25 cellular contexts compared by ENCODE assay signal in genomic region chr1:26822737-26823395, GRCh38. TPM values are rescaled to one million over a fixed set of nuclear protein-coding genes. Genes with fewer than 3 reads are reported as not detected.
DNase-seq lines count a peak whose midpoint lies in the region; ATAC-seq and TF ChIP-seq lines count a peak whose summit lies in the region.
"Had no signal": no experiment of that assay in that cellular context is flagged by ENCODE, and none has a peak within 500 bp of the region (broad histone marks: within the 10 kb centered on the region; RNA-seq: fewer than 3 reads in every experiment).

No MANE protein-coding gene starts in this region.

- peaks cover 35% of the 10 kb centered on the region for H3K4me1 Mint-ChIP-seq in activated naive CD8-positive, alpha-beta T cell (ENCODE audit: low read depth)
- peaks cover 29% of the 10 kb centered on the region for H3K4me1 Mint-ChIP-seq in activated naive CD8-positive, alpha-beta T cell treated with anti-CD3 and anti-CD28 coated beads for 36 hours
- H3K4me1 Mint-ChIP-seq in immature natural killer cell (peaks cover 31 to 37% of the 10 kb centered on the region in 2 donors), type B pancreatic cell (ENCODE audit: unreplicated experiment) (peaks cover 6% of the 10 kb centered on the region)
- peaks cover 36% of the 10 kb centered on the region for H3K4me1 Mint-ChIP-seq in activated T-helper 1 cell treated with anti-CD3 and anti-CD28 coated beads, Interleukin-12 subunit alpha, Interleukin-12 subunit beta, Interleukin-2, Interleukin-4 antibody, amounts not matched to agents 30 ng/mL and 10 ng/mL and 1 ng/mL, durations not matched to agents 14 hours and 24 hours and 36 hours (ENCODE audit: low read depth)

- intact Hi-C loops in activated T-helper 1 cell treated with anti-CD3 and anti-CD28 coated beads, Interleukin-12 subunit alpha, Interleukin-12 subunit beta, Interleukin-2, Interleukin-4 antibody, amounts not matched to agents 30 ng/mL and 10 ng/mL and 1 ng/mL, durations not matched to agents 14 hours and 24 hours and 36 hours (cut with micrococcal nuclease), result no loop called here

- TF ChIP-seq CTCF in type B pancreatic cell (conservative IDR thresholded peaks at IDR 0.05) (no peak), gastroesophageal sphincter (IDR thresholded peaks at IDR 0.05) (no peak)

- H3K36me3 ChIP-seq in gastroesophageal sphincter, result no peaks in the 10 kb centered on the region
- H3K36me3 ChIP-seq: left ventricle myocardium inferior, sigmoid colon, transverse colon had no signal

- H3K36me3 Mint-ChIP-seq in activated naive CD8-positive, alpha-beta T cell, result no peaks in the 10 kb centered on the region
- peaks cover 6% of the 10 kb centered on the region for H3K36me3 Mint-ChIP-seq in activated naive CD8-positive, alpha-beta T cell treated with anti-CD3 and anti-CD28 coated beads for 36 hours
- H3K36me3 Mint-ChIP-seq in immature natural killer cell (no peaks in the 10 kb centered on the region), type B pancreatic cell (no peaks in the 10 kb centered on the region)
- H3K36me3 Mint-ChIP-seq in activated T-helper 1 cell treated with anti-CD3 and anti-CD28 coated beads, Interleukin-12 subunit alpha, Interleukin-12 subunit beta, Interleukin-2, Interleukin-4 antibody, amounts not matched to agents 30 ng/mL and 10 ng/mL and 1 ng/mL, durations not matched to agents 14 hours and 24 hours and 36 hours (ENCODE audit: low read depth), result peaks cover 9% of the 10 kb centered on the region

- no peak overlapping the region for H3K27ac ChIP-seq in gastroesophageal sphincter
- H3K27ac ChIP-seq: left ventricle myocardium inferior, sigmoid colon, transverse colon had no signal

- H3K4me3 ChIP-seq in gastroesophageal sphincter, result no peak overlapping the region
- H3K4me3 ChIP-seq: left ventricle myocardium inferior, sigmoid colon, transverse colon had no signal

- ATAC-seq in gastroesophageal sphincter, result no peak
- ATAC-seq: esophagus mucosa, Panc1 had no signal

- WGBS in gastroesophageal sphincter (ENCODE audit: low coverage in 1 of 2), 2 donors, result 91 to 99% methylated on average over 4 of the region's 4 CpGs

- H3K27me3 Mint-ChIP-seq in activated naive CD8-positive, alpha-beta T cell, result no peaks in the 10 kb centered on the region
- no peaks in the 10 kb centered on the region for H3K27me3 Mint-ChIP-seq in activated naive CD8-positive, alpha-beta T cell treated with anti-CD3 and anti-CD28 coated beads for 36 hours
- H3K27me3 Mint-ChIP-seq in immature natural killer cell (ENCODE audit: low read depth in 3 of 3) (peaks cover 0 to 5% (median 3%) of the 10 kb centered on the region in 3 donors), type B pancreatic cell (no peaks in the 10 kb centered on the region)
- H3K27me3 Mint-ChIP-seq in activated T-helper 1 cell treated with anti-CD3 and anti-CD28 coated beads, Interleukin-12 subunit alpha, Interleukin-12 subunit beta, Interleukin-2, Interleukin-4 antibody, amounts not matched to agents 30 ng/mL and 10 ng/mL and 1 ng/mL, durations not matched to agents 14 hours and 24 hours and 36 hours (ENCODE audit: insufficient read depth), result no peaks in the 10 kb centered on the region

- no peak for DNase-seq in activated naive CD8-positive, alpha-beta T cell treated with anti-CD3 and anti-CD28 coated beads for 36 hours
- DNase-seq in HT-29 (ENCODE audit: low spot score) (peak; percentile 48), immature natural killer cell (no peak), type B pancreatic cell (ENCODE audit: extremely low spot score, unreplicated experiment) (no peak), NCI-H1092 treated with DMSO at 0.1 percent for 48 hours (lab: John Stamatoyannopoulos, UW) (no peak)
- no peak for DNase-seq in activated T-helper 1 cell treated with anti-CD3 and anti-CD28 coated beads, Interleukin-12 subunit alpha, Interleukin-12 subunit beta, Interleukin-2, Interleukin-4 antibody, amounts not matched to agents 30 ng/mL and 10 ng/mL and 1 ng/mL, durations not matched to agents 14 hours and 24 hours and 36 hours (ENCODE audit: low spot score)
- DNase-seq: ACHN; activated CD4-positive, alpha-beta T cell treated with anti-CD3 and anti-CD28 coated beads for 4 hours; activated gamma-delta T cell treated with Interleukin-2 at 50 U/mL for 16 hours; foreskin fibroblast; head of caudate nucleus; left ventricle myocardium inferior; NCI-H1417 treated with DMSO at 0.1 percent for 48 hours; NCI-H2081 treated with DMSO at 0.1 percent for 48 hours; SHP77; sigmoid colon; stimulated activated CD4-positive, alpha-beta T cell treated with anti-CD3 and anti-CD28 coated beads, Interleukin-4, amount 100 ng/mL, for 4 hours; T-helper 9 cell; transverse colon had no signal

- no peak for TF ChIP-seq POLR2A in gastroesophageal sphincter (IDR thresholded peaks at IDR 0.05)

- no peaks in the 10 kb centered on the region for H3K9me3 ChIP-seq in gastroesophageal sphincter
- H3K9me3 ChIP-seq: left ventricle myocardium inferior, sigmoid colon, transverse colon had no signal

- peak overlapping the region; percentile 29 for H3K27ac Mint-ChIP-seq in activated naive CD8-positive, alpha-beta T cell
- H3K27ac Mint-ChIP-seq in activated naive CD8-positive, alpha-beta T cell treated with anti-CD3 and anti-CD28 coated beads for 36 hours, result no peak overlapping the region
- peak overlapping the region in 5 of 6 donors; percentile 12 to 34 (median 18) for H3K27ac Mint-ChIP-seq in immature natural killer cell
- H3K27ac Mint-ChIP-seq in type B pancreatic cell, result peak overlapping the region; percentile 49
- H3K27ac Mint-ChIP-seq in activated T-helper 1 cell treated with anti-CD3 and anti-CD28 coated beads, Interleukin-12 subunit alpha, Interleukin-12 subunit beta, Interleukin-2, Interleukin-4 antibody, amounts not matched to agents 30 ng/mL and 10 ng/mL and 1 ng/mL, durations not matched to agents 14 hours and 24 hours and 36 hours, result no peak overlapping the region
- H3K27ac Mint-ChIP-seq: brain; dendritic cell treated with granulocyte-macrophage colony-stimulating factor and Interleukin-4, amounts not matched to agents 40 ng/mL and 50 ng/mL, for 4 days had no signal

- no peak for TF ChIP-seq EP300 in gastroesophageal sphincter (IDR thresholded peaks at IDR 0.05)

- peaks cover 0 to 17% (median 7%) of the 10 kb centered on the region in 3 donors for H3K4me1 ChIP-seq in gastroesophageal sphincter

- H3K9me3 Mint-ChIP-seq in activated naive CD8-positive, alpha-beta T cell (ENCODE audit: low read depth), result no peaks in the 10 kb centered on the region
- H3K9me3 Mint-ChIP-seq in activated naive CD8-positive, alpha-beta T cell treated with anti-CD3 and anti-CD28 coated beads for 36 hours, result no peaks in the 10 kb centered on the region
- H3K9me3 Mint-ChIP-seq in immature natural killer cell (no peaks in the 10 kb centered on the region), type B pancreatic cell (peaks cover 5% of the 10 kb centered on the region)
- H3K9me3 Mint-ChIP-seq in activated T-helper 1 cell treated with anti-CD3 and anti-CD28 coated beads, Interleukin-12 subunit alpha, Interleukin-12 subunit beta, Interleukin-2, Interleukin-4 antibody, amounts not matched to agents 30 ng/mL and 10 ng/mL and 1 ng/mL, durations not matched to agents 14 hours and 24 hours and 36 hours, result no peaks in the 10 kb centered on the region
- H3K9me3 Mint-ChIP-seq: dendritic cell treated with granulocyte-macrophage colony-stimulating factor and Interleukin-4, amounts not matched to agents 40 ng/mL and 50 ng/mL, for 4 days had no signal

- no peak overlapping the region for H3K4me3 Mint-ChIP-seq in activated naive CD8-positive, alpha-beta T cell
- H3K4me3 Mint-ChIP-seq in activated naive CD8-positive, alpha-beta T cell treated with anti-CD3 and anti-CD28 coated beads for 36 hours, result no peak overlapping the region
- H3K4me3 Mint-ChIP-seq in immature natural killer cell, result no peak overlapping the region
- no peak overlapping the region for H3K4me3 Mint-ChIP-seq in type B pancreatic cell
- H3K4me3 Mint-ChIP-seq in activated T-helper 1 cell treated with anti-CD3 and anti-CD28 coated beads, Interleukin-12 subunit alpha, Interleukin-12 subunit beta, Interleukin-2, Interleukin-4 antibody, amounts not matched to agents 30 ng/mL and 10 ng/mL and 1 ng/mL, durations not matched to agents 14 hours and 24 hours and 36 hours, result no peak overlapping the region
- H3K4me3 Mint-ChIP-seq: dendritic cell treated with granulocyte-macrophage colony-stimulating factor and Interleukin-4, amounts not matched to agents 40 ng/mL and 50 ng/mL, for 4 days had no signal

- no peaks in the 10 kb centered on the region for H3K27me3 ChIP-seq in gastroesophageal sphincter
- H3K27me3 ChIP-seq: sigmoid colon, transverse colon had no signal

RNA-seq across cellular contexts. Expression of gene ZDHHC18, which starts 3.6 kb away (rescaled TPM):
- 10 to 100 TPM; 48.5 to 48.8 TPM for total RNA-seq in activated naive CD8-positive, alpha-beta T cell treated with anti-CD3 and anti-CD28 coated beads for 36 hours
- total RNA-seq in HT-29 (2014; rRNA removed; shearing (Covaris generic)), result 22.9 and 30.0 TPM in 2 replicates
- polyA plus RNA-seq in immature natural killer cell, result 1 to 10 TPM; 7.3 to 8.8 (median 7.8) TPM
- total RNA-seq in type B pancreatic cell (ENCODE audit: low replicate concordance) (29.7 and 40.7 TPM in 2 replicates), gastroesophageal sphincter (10 to 100 TPM; 10.5 to 36.9 (median 17.1) TPM)
- total RNA-seq in activated T-helper 1 cell treated with anti-CD3 and anti-CD28 coated beads, Interleukin-12 subunit alpha, Interleukin-12 subunit beta, Interleukin-2, Interleukin-4 antibody, amounts not matched to agents 30 ng/mL and 10 ng/mL and 1 ng/mL, durations not matched to agents 14 hours and 24 hours and 36 hours, result 87.3 and 94.4 TPM in 2 replicates

RNA-seq across cellular contexts. Expression of gene PIGV, which starts 35.1 kb away (rescaled TPM):
- 10 to 100 TPM; 20.8 to 20.9 TPM for total RNA-seq in activated naive CD8-positive, alpha-beta T cell treated with anti-CD3 and anti-CD28 coated beads for 36 hours
- 16.8 and 20.0 TPM in 2 replicates for total RNA-seq in HT-29 (2014; rRNA removed; shearing (Covaris generic))
- 10 to 100 TPM in 2 of 3 donors, 1 to 10 TPM in 1; 9.8 to 20.0 (median 13.7) TPM for polyA plus RNA-seq in immature natural killer cell
- 13.3 and 15.3 TPM in 2 replicates for total RNA-seq in type B pancreatic cell (ENCODE audit: low replicate concordance)
- total RNA-seq in activated T-helper 1 cell treated with anti-CD3 and anti-CD28 coated beads, Interleukin-12 subunit alpha, Interleukin-12 subunit beta, Interleukin-2, Interleukin-4 antibody, amounts not matched to agents 30 ng/mL and 10 ng/mL and 1 ng/mL, durations not matched to agents 14 hours and 24 hours and 36 hours, result 18.5 and 22.6 TPM in 2 replicates
- 10 to 100 TPM; 13.7 to 30.0 (median 15.5) TPM for total RNA-seq in gastroesophageal sphincter

RNA-seq across cellular contexts. Expression of gene SFN, which starts 40.1 kb away (rescaled TPM):
- under 1 TPM in 1 of 2 experiments, not detected in 1; 0.43 TPM for total RNA-seq in activated naive CD8-positive, alpha-beta T cell treated with anti-CD3 and anti-CD28 coated beads for 36 hours
- 170 and 192 TPM in 2 replicates for total RNA-seq in HT-29 (2014; rRNA removed; shearing (Covaris generic))
- not detected for polyA plus RNA-seq in immature natural killer cell
- total RNA-seq in type B pancreatic cell (ENCODE audit: low replicate concordance), result 27.7 and 86.8 TPM in 2 replicates
- 0.47 and 0.78 TPM in 2 replicates for total RNA-seq in activated T-helper 1 cell treated with anti-CD3 and anti-CD28 coated beads, Interleukin-12 subunit alpha, Interleukin-12 subunit beta, Interleukin-2, Interleukin-4 antibody, amounts not matched to agents 30 ng/mL and 10 ng/mL and 1 ng/mL, durations not matched to agents 14 hours and 24 hours and 36 hours
- total RNA-seq in gastroesophageal sphincter, result 10 to 100 TPM in 2 of 4 donors, 1 to 10 TPM in 1, under 1 TPM in 1; 0.81 to 51.6 (median 6.9) TPM

Comparison
In these comparisons a context has a peak if more than half of its experiments do, and no peak if none do; other contexts are left out.
1. H3K27ac Mint-ChIP-seq: peak in activated naive CD8-positive, alpha-beta T cell (single experiment), immature natural killer cell (5 of 6) and type B pancreatic cell (single experiment); none in activated naive CD8-positive, alpha-beta T cell treated with anti-CD3 and anti-CD28 coated beads for 36 hours (single experiment) and activated T-helper 1 cell treated with anti-CD3 and anti-CD28 coated beads, Interleukin-12 subunit alpha, Interleukin-12 subunit beta, Interleukin-2, Interleukin-4 antibody, amounts not matched to agents 30 ng/mL and 10 ng/mL and 1 ng/mL, durations not matched to agents 14 hours and 24 hours and 36 hours (single experiment).